In genomic region chr6:118894425-118895240, GRCh38 we compare ENCODE assay signal across 1 cellular context.
A peak's percentile ranks its signal among the peaks of the same experiment; 100 is the strongest.
TF ChIP-seq lines count a peak whose summit lies in the region.

No MANE protein-coding gene starts in this region.

TF ChIP-seq in HepG2, 621 proteins besides CTCF, POLR2A, EP300 and RAD21 (continued from another document and continues in another):
- TF ChIP-seq ZNF142 (CRISPR knock-in tag; IDR thresholded peaks at IDR 0.05) (peak; percentile 97), ZBTB40 (IDR thresholded peaks at IDR 0.05) (no peak), ZBTB40 (CRISPR knock-in tag; IDR thresholded peaks at IDR 0.05) (0 out of 2 replicates have a peak, but pooled peaks have one; percentile 51), ZNF780A (CRISPR knock-in tag; IDR thresholded peaks at IDR 0.05) (0 out of 2 replicates have a peak, but pooled peaks have one; percentile 64), ZNF235 (CRISPR knock-in tag; IDR thresholded peaks at IDR 0.05; ENCODE audit: borderline replicate concordance) (no peak), ZBTB25 (CRISPR knock-in tag; IDR thresholded peaks at IDR 0.05) (no peak), KLF9 (CRISPR knock-in tag; IDR thresholded peaks at IDR 0.05; ENCODE audit: low read depth) (no peak), CCAR2 (optimal IDR thresholded peaks at IDR 0.05; ENCODE audit: low read depth, low read length) (no peak), STAG1 (CRISPR knock-in tag; IDR thresholded peaks at IDR 0.05) (no peak), MED1 (CRISPR knock-in tag; IDR thresholded peaks at IDR 0.05) (0 out of 2 replicates have a peak, but pooled peaks have one; percentile 17), KIAA2018 (CRISPR knock-in tag; IDR thresholded peaks at IDR 0.05; ENCODE audit: borderline replicate concordance) (no peak), NRL (CRISPR knock-in tag; IDR thresholded peaks at IDR 0.05; ENCODE audit: borderline replicate concordance) (peak; percentile 76), NFATC3 (CRISPR knock-in tag; IDR thresholded peaks at IDR 0.05) (no peak)
